Comparison of ENCODE assay signal across 17 cellular contexts in the genomic region with DNA sequence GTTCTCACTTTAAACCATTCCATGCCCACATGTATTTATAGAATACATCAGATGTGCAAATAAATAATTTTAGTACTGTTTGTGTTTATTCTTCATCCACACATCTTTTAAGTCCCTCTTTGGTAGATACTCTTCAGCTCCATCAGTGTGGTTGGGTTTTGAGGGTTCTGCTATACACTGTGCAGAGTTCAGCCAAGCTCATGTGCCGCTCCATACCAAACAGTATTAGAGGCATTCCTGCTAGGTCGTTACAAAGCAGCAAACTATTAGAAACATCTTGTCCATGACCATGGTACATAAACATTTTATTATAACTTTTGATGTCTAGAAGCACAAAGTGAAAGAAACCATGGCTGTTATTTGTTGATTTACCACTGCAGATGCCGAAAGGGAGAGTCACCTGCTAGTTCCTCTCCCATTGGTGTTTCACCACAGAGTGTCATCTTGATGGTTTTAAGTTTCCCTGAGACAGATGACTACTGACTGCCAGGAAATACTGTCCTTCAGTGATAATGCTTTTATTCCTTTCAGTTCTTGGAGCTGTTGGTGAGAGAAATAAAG.
A peak's percentile ranks its signal among the peaks of the same experiment; 100 is the strongest.
DNase-seq lines count a peak whose midpoint lies in the region; ATAC-seq and TF ChIP-seq lines count a peak whose summit lies in the region.
"Had no signal": no experiment of that assay in that cellular context is flagged by ENCODE, and none has a peak within 500 bp of the region (broad histone marks: within the 10 kb centered on the region; RNA-seq: fewer than 3 reads in every experiment).

No MANE protein-coding gene starts in this region.

- H3K9me1 ChIP-seq in IMR-90 (ENCODE audit: insufficient read depth, low read length): peaks cover 3% of the 10 kb centered on the region; the same call in 1 of the 2 replicates

- peak overlapping the region; percentile 97; a peak in 3 of 4 replicates for H4K8ac ChIP-seq in IMR-90 (ENCODE audit: low read depth in 2 of 2, low read length in 2 of 2)

- peak overlapping the region; percentile 100; the same call in 1 of the 2 replicates for H4K5ac ChIP-seq in IMR-90 (ENCODE audit: low read depth, low read length)

- peak overlapping the region; percentile 90 for H2AK5ac ChIP-seq in IMR-90 (ENCODE audit: low read depth, low read length)

- no CpG with 5 or more reads among the region's 3 CpGs for WGBS in IMR-90 (ENCODE audit: extremely low coverage in 2 of 2, insufficient read length in 1 of 2), 2 experiments

- H2BK5ac ChIP-seq in IMR-90 (ENCODE audit: low read depth, low read length, poor library complexity, severe bottlenecking): peak overlapping the region; percentile 97

- H3K18ac ChIP-seq in IMR-90 (ENCODE audit: low read depth, low read length): peak overlapping the region; percentile 99; the same call in 1 of the 2 replicates

- peak overlapping the region; percentile 97; the same call in 1 of the 2 replicates for H3K23ac ChIP-seq in IMR-90 (ENCODE audit: low read depth, low read length)

- peak overlapping the region; percentile 94; the same call in 1 of the 3 replicates for H2BK15ac ChIP-seq in IMR-90 (ENCODE audit: low read depth, low read length)

- DNase-seq in BJ (ENCODE audit: low read depth): peak; percentile 95
- DNase-seq in IMR-90: peak; percentile 99
- peak; percentile 37 for DNase-seq in astrocyte of the cerebellum (ENCODE audit: low read depth)
- DNase-seq in kidney tubule cell (ENCODE audit: low spot score): peak; percentile 56
- no peak for DNase-seq in activated naive CD4-positive, alpha-beta T cell (lab: John Stamatoyannopoulos, UW)
- DNase-seq in T-helper 9 cell: no peak
- no peak for DNase-seq in NCI-H1436 treated with DMSO at 0.1 percent for 48 hours (lab: John Stamatoyannopoulos, UW)
- DNase-seq: activated CD4-positive, alpha-beta T cell treated with anti-CD3 and anti-CD28 coated beads for 48 hours; activated naive CD4-positive, alpha-beta T cell treated with anti-CD3 and anti-CD28 coated beads for 36 hours; DMS 273 treated with DMSO at 0.1 percent for 48 hours; H7; immature natural killer cell; KBM-7; NCI-H1436; nephron progenitor cell had no signal

- no peak for TF ChIP-seq CTCF in BJ (IDR thresholded peaks at IDR 0.05; ENCODE audit: insufficient read depth, low read depth, low read length)
- TF ChIP-seq CTCF in IMR-90 (conservative IDR thresholded peaks at IDR 0.05; ENCODE audit: low read depth, low read length): no peak
- no peak for TF ChIP-seq CTCF in astrocyte of the cerebellum (IDR thresholded peaks at IDR 0.05; ENCODE audit: low read depth, low read length, missing control alignments)

- no peaks in the 10 kb centered on the region for H3K36me3 ChIP-seq in BJ (ENCODE audit: control insufficient read depth, insufficient read depth, low read length)
- H3K36me3 ChIP-seq in IMR-90 (ENCODE audit: control insufficient read depth, insufficient read depth, low read length): no peaks in the 10 kb centered on the region
- H3K36me3 ChIP-seq: BLaER1 had no signal

- H4K20me1 ChIP-seq in IMR-90 (ENCODE audit: insufficient read depth, low read length): no peaks in the 10 kb centered on the region
- H4K20me1 ChIP-seq: BLaER1 had no signal

- POLR2A ChIA-PET in BJ (lab: Charles Lee): interaction anchor here (0.5 kb wide), 1 partner anchor 511 kb away, joined by 3 read pairs; no protein-coding TSS in a partner anchor
- POLR2A ChIA-PET in IMR-90 (lab: Charles Lee; ENCODE audit: unreplicated experiment): interaction anchor here (0.5 to 1.2 kb wide), 3 partner anchors 11 to 179 kb away, joined by 3 to 6 read pairs (median 4); no protein-coding TSS in a partner anchor

- peak overlapping the region; percentile 94; the same call in 1 of the 2 replicates for H3K4ac ChIP-seq in IMR-90 (ENCODE audit: low read depth, low read length)

- H3K79me1 ChIP-seq in IMR-90 (ENCODE audit: low read depth in 1 of 2, low read length in 2 of 2): no peaks in the 10 kb centered on the region

- H3K27me3 ChIP-seq in BJ (ENCODE audit: control insufficient read depth, insufficient read depth, low read length) (no peaks in the 10 kb centered on the region), IMR-90 (ENCODE audit: control insufficient read depth, insufficient read depth, low read length) (no peaks in the 10 kb centered on the region)
- H3K27me3 ChIP-seq: BLaER1 had no signal

- no peaks in the 10 kb centered on the region for H3K9me3 ChIP-seq in IMR-90 (ENCODE audit: control insufficient read depth, insufficient read depth, low read length)
- H3K9me3 ChIP-seq: BLaER1 had no signal

- ATAC-seq in IMR-90 (ENCODE audit: low read depth) (peak; percentile 91), GM18517 (IDR thresholded peaks at IDR 0.05; ENCODE audit: unreplicated experiment) (no peak)

- peak overlapping the region; percentile 95 for H3K56ac ChIP-seq in IMR-90 (ENCODE audit: extremely low read depth, insufficient read depth, low read length)

- no peak for TF ChIP-seq POLR2A in IMR-90 (IDR thresholded peaks at IDR 0.05; ENCODE audit: low read depth, low read length)

- in situ Hi-C loops in IMR-90 (cut with MboI; ENCODE audit: low sequenced_read_pairs): no loop called here
- in situ Hi-C loops in astrocyte of the cerebellum (cut with HindIII; ENCODE audit: low sequenced_read_pairs): no loop called here

- CTCF ChIA-PET in BJ (lab: Yijun Ruan, JAX) (interaction anchor here (1.0 to 1.5 kb wide), 2 partner anchors 19 to 26 kb away, joined by 3 to 6 read pairs; no protein-coding TSS in a partner anchor), IMR-90 (lab: Yijun Ruan, JAX) (interaction anchor here (1.0 to 1.3 kb wide), 3 partner anchors 29 to 827 kb away, joined by 3 read pairs; no protein-coding TSS in a partner anchor)

- peaks cover 22% of the 10 kb centered on the region for H3K4me1 ChIP-seq in IMR-90 (ENCODE audit: control insufficient read depth, insufficient read depth, low read length)
- H3K4me1 ChIP-seq: BLaER1 had no signal

- H3K4me3 ChIP-seq in BJ (ENCODE audit: low read depth, low read length): no peak overlapping the region
- H3K4me3 ChIP-seq in IMR-90 (ENCODE audit: insufficient read depth, low read depth, low read length): no peak overlapping the region
- no peak overlapping the region for H3K4me3 ChIP-seq in astrocyte of the cerebellum (ENCODE audit: low read depth, low read length)
- H3K4me3 ChIP-seq: BLaER1 had no signal

- H3K9ac ChIP-seq in IMR-90 (ENCODE audit: low read depth, low read length): no peak overlapping the region
- H3K9ac ChIP-seq: BLaER1 had no signal

- H2AFZ ChIP-seq in IMR-90 (replicated peaks; ENCODE audit: low read length, poor library complexity): no peak overlapping the region

- peak overlapping the region; percentile 94 for H2BK120ac ChIP-seq in IMR-90 (ENCODE audit: low read depth, low read length)

- no peak for TF ChIP-seq RAD21 in IMR-90 (IDR thresholded peaks at IDR 0.05; ENCODE audit: low read length)

- no peak overlapping the region; the same call in 1 of the 2 replicates for H3K14ac ChIP-seq in IMR-90 (replicated peaks; ENCODE audit: low read depth, low read length)

- peak overlapping the region; percentile 93 for H3K27ac ChIP-seq in IMR-90 (ENCODE audit: insufficient read depth, low read length)
- H3K27ac ChIP-seq: BLaER1 had no signal

- H4K91ac ChIP-seq in IMR-90 (ENCODE audit: insufficient read depth, low read depth, low read length): peak overlapping the region; percentile 98

- peak overlapping the region; percentile 94 for H2BK20ac ChIP-seq in IMR-90 (ENCODE audit: low read depth, low read length)

- peak overlapping the region; percentile 11; the same call in 1 of the 2 replicates for H3K4me2 ChIP-seq in IMR-90 (ENCODE audit: low read depth, low read length)
- H3K4me2 ChIP-seq: BLaER1 had no signal

- dilution Hi-C loops in IMR-90 (cut with HindIII; ENCODE audit: low sequenced_read_pairs, unreplicated experiment): no loop called here

- intact Hi-C loops in IMR-90 (cut with micrococcal nuclease): no loop called here

- no TSS peak for BruUV-seq in IMR-90 (replicated peaks; lab: Mats Ljungman, UMichigan)

- H2AK9ac ChIP-seq in IMR-90 (replicated peaks; ENCODE audit: low read depth, low read length, poor library complexity): no peak overlapping the region

TF ChIP-seq in IMR-90, 13 proteins besides CTCF, POLR2A, EP300 and RAD21:
- TF ChIP-seq, protein P1, sequence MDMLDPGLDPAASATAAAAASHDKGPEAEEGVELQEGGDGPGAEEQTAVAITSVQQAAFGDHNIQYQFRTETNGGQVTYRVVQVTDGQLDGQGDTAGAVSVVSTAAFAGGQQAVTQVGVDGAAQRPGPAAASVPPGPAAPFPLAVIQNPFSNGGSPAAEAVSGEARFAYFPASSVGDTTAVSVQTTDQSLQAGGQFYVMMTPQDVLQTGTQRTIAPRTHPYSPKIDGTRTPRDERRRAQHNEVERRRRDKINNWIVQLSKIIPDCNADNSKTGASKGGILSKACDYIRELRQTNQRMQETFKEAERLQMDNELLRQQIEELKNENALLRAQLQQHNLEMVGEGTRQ (IDR thresholded peaks at IDR 0.05; ENCODE audit: low read depth, low read length): peak; percentile 29; the same call in 1 of the 2 replicates
- TF ChIP-seq CHD1 (IDR thresholded peaks at IDR 0.05; ENCODE audit: low read depth, low read length): no peak
- TF ChIP-seq, protein P2, sequence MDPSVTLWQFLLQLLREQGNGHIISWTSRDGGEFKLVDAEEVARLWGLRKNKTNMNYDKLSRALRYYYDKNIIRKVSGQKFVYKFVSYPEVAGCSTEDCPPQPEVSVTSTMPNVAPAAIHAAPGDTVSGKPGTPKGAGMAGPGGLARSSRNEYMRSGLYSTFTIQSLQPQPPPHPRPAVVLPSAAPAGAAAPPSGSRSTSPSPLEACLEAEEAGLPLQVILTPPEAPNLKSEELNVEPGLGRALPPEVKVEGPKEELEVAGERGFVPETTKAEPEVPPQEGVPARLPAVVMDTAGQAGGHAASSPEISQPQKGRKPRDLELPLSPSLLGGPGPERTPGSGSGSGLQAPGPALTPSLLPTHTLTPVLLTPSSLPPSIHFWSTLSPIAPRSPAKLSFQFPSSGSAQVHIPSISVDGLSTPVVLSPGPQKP (IDR thresholded peaks at IDR 0.05; ENCODE audit: borderline replicate concordance, low read depth, low read length): no peak
- TF ChIP-seq MXI1 (IDR thresholded peaks at IDR 0.05; ENCODE audit: borderline replicate concordance, low read depth, low read length): no peak
- TF ChIP-seq SMC3 (IDR thresholded peaks at IDR 0.05; ENCODE audit: low read depth, low read length): no peak
- no peak for TF ChIP-seq NFE2L2 (IDR thresholded peaks at IDR 0.05; ENCODE audit: low read depth, low read length)
- TF ChIP-seq CEBPB (IDR thresholded peaks at IDR 0.05; ENCODE audit: low read depth, low read length): peak; percentile 49; the same call in 1 of the 2 replicates
- TF ChIP-seq FOS (IDR thresholded peaks at IDR 0.05; ENCODE audit: low read depth, low read length): peak; percentile 28; the same call in 1 of the 2 replicates
- no peak; the same call in 1 of the 2 replicates for TF ChIP-seq MAFK (IDR thresholded peaks at IDR 0.05; ENCODE audit: low read depth, low read length)
- TF ChIP-seq RCOR1 (IDR thresholded peaks at IDR 0.05; ENCODE audit: insufficient replicate concordance, low read length): no peak
- TF ChIP-seq BHLHE40 (IDR thresholded peaks at IDR 0.05; ENCODE audit: low read depth, low read length): peak; percentile 99

Comparison
In these comparisons a context has a peak if more than half of its experiments do, and no peak if none do; other contexts are left out.
1. DNase-seq: peak in BJ (single experiment), IMR-90 (single experiment), astrocyte of the cerebellum (single experiment) and kidney tubule cell (single experiment); none in activated naive CD4-positive, alpha-beta T cell (0 of 4), T-helper 9 cell (single experiment) and NCI-H1436 treated with DMSO at 0.1 percent for 48 hours (single experiment).